ENCODE assay signal across 12 cellular contexts in genomic region chr7:91892821-91893340, GRCh38.
DNase-seq lines count a peak whose midpoint lies in the region; ATAC-seq lines count a peak whose summit lies in the region.
"Had no signal": no experiment of that assay in that cellular context is flagged by ENCODE, and none has a peak within 500 bp of the region (broad histone marks: within the 10 kb centered on the region; RNA-seq: fewer than 3 reads in every experiment).

No MANE protein-coding gene starts in this region.

- H3K9me3 ChIP-seq in HAP-1, result no peaks in the 10 kb centered on the region
- H3K9me3 ChIP-seq: body of pancreas, thoracic aorta had no signal

- in situ Hi-C loops in HAP-1 (cut with MboI; ENCODE audit: low sequenced_read_pairs), result loop anchor here (25.0 kb wide), 1 partner anchor 544 kb away; the partner anchor contains the start of gene GATAD1

- DNase-seq in HAP-1 (ENCODE audit: low spot score in 2 of 2) (peak; percentile 67 to 86), NCI-H774 (lab: John Stamatoyannopoulos, UW) (peak; percentile 62), epithelial cell of prostate (ENCODE audit: low read depth, low spot score) (peak; percentile 8), retina (peak; percentile 28), caudate nucleus (lab: John Stamatoyannopoulos, UW) (no peak)
- no peak for DNase-seq in activated naive CD4-positive, alpha-beta T cell (lab: John Stamatoyannopoulos, UW)
- DNase-seq: body of pancreas, esophagus squamous epithelium, NCI-H526 had no signal

- ATAC-seq in HG03097 (IDR thresholded peaks at IDR 0.05; ENCODE audit: low FRiP score, unreplicated experiment), result no peak
- ATAC-seq: body of pancreas, left lobe of liver had no signal

- no peaks in the 10 kb centered on the region for H3K36me3 ChIP-seq in HAP-1 (replicated peaks)
- H3K36me3 ChIP-seq: esophagus squamous epithelium, thoracic aorta had no signal

- peaks cover 21% of the 10 kb centered on the region for H3K4me1 ChIP-seq in HAP-1
- H3K4me1 ChIP-seq: body of pancreas had no signal

- H3K4me3 ChIP-seq in HAP-1, result no peak overlapping the region
- H3K4me3 ChIP-seq: body of pancreas, esophagus squamous epithelium, thoracic aorta had no signal

- H3K27me3 ChIP-seq in HAP-1 (ENCODE audit: low read depth), result no peaks in the 10 kb centered on the region
- H3K27me3 ChIP-seq: body of pancreas, esophagus squamous epithelium had no signal

- H3K27ac ChIP-seq in epithelial cell of prostate (peak overlapping the region; percentile 26), caudate nucleus (ENCODE audit: low read depth, low read length) (no peak overlapping the region)
- H3K27ac ChIP-seq: body of pancreas, esophagus squamous epithelium, thoracic aorta had no signal

Comparison
In these comparisons a context has a peak if more than half of its experiments do, and no peak if none do; other contexts are left out.
1. DNase-seq: peak in HAP-1 (2 of 2), NCI-H774 (single experiment), epithelial cell of prostate (single experiment) and retina (single experiment); none in activated naive CD4-positive, alpha-beta T cell (0 of 4) and caudate nucleus (0 of 61).